In the genomic region with DNA sequence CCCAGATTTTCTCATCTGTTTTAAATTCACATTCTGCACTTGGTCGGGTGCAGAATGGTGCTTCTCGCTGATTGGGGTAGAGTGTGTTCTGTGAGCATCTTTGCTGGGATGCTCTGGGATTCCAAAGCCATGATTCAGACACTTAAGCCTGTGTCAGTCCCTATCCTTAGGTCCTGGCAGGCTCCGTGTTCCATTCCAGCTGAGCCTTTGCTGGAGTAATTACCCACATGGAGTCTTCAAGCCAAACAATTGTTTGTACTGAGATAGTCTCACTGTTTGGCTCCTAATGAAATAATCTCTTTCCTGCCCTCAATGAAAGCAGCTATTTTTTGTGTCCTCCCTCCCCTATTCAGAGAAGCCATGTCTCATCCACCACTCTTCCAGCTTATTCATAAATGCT, we compare ENCODE assay signal across 9 cellular contexts. TPM values are rescaled to one million over a fixed set of nuclear protein-coding genes. Genes with fewer than 3 reads are reported as not detected.
A peak's percentile ranks its signal among the peaks of the same experiment; 100 is the strongest.
DNase-seq lines count a peak whose midpoint lies in the region; ATAC-seq and TF ChIP-seq lines count a peak whose summit lies in the region.
"Had no signal": no experiment of that assay in that cellular context is flagged by ENCODE, and none has a peak within 500 bp of the region (broad histone marks: within the 10 kb centered on the region; RNA-seq: fewer than 3 reads in every experiment).

No MANE protein-coding gene starts in this region.

- no peaks in the 10 kb centered on the region for H3K27me3 ChIP-seq in prostate gland (replicated peaks; ENCODE audit: insufficient read depth)

- peak; percentile 33 for ATAC-seq in esophagus mucosa
- ATAC-seq in HG03097 (IDR thresholded peaks at IDR 0.05; ENCODE audit: low FRiP score, unreplicated experiment): no peak
- ATAC-seq in HG03457 (IDR thresholded peaks at IDR 0.05; ENCODE audit: unreplicated experiment): no peak

- peaks cover 92% of the 10 kb centered on the region for H3K79me2 ChIP-seq in OCI-LY7 (ENCODE audit: insufficient read depth, low read depth, low read length)

- H3K4me1 ChIP-seq in OCI-LY7 (ENCODE audit: insufficient read depth, low read length, poor library complexity, severe bottlenecking) (peaks cover 93% of the 10 kb centered on the region), prostate gland (replicated peaks) (no peaks in the 10 kb centered on the region)

- no peaks in the 10 kb centered on the region for H4K20me1 ChIP-seq in OCI-LY7 (ENCODE audit: insufficient read depth, low read length)

- peaks cover 23% of the 10 kb centered on the region; the same call in 1 of the 2 replicates for H3K36me3 ChIP-seq in OCI-LY7 (ENCODE audit: insufficient read depth, low read length)
- no peaks in the 10 kb centered on the region for H3K36me3 ChIP-seq in prostate gland

- H3K27ac ChIP-seq in OCI-LY7 (ENCODE audit: low read depth, low read length, poor library complexity, severe bottlenecking) (peak overlapping the region; percentile 68), prostate gland (no peak overlapping the region)

- 57% methylated on average over 3 of the region's 3 CpGs for WGBS in prostate gland

- BruUV-seq in OCI-LY7 (replicated peaks; lab: Mats Ljungman, UMichigan): no TSS peak

- TF ChIP-seq CTCF in OCI-LY7 (conservative IDR thresholded peaks at IDR 0.05; ENCODE audit: low read length) (no peak), prostate gland (IDR thresholded peaks at IDR 0.05) (no peak)

- intact Hi-C loops in OCI-LY7 (cut with micrococcal nuclease; ENCODE audit: unreplicated experiment) (no loop called here), prostate gland (cut with DNase I) (no loop called here)

- DNase-seq in GM03348 (ENCODE audit: low spot score) (peak; percentile 87), OCI-LY7 (ENCODE audit: low spot score) (no peak), putamen (ENCODE audit: low spot score) (peak; percentile 83), prostate gland (ENCODE audit: low spot score) (no peak)
- no peak for DNase-seq in stimulated activated CD4-positive, alpha-beta T cell treated with anti-CD3 and anti-CD28 coated beads, Interleukin-2, amount 100 ng/mL, for 24 hours
- DNase-seq: activated effector memory CD4-positive, alpha-beta T cell treated with Interleukin-2 at 50 U/mL for 16 hours had no signal

- H3K4me3 ChIP-seq in OCI-LY7 (ENCODE audit: low read depth, low read length, poor library complexity, severe bottlenecking) (peak overlapping the region; percentile 16), prostate gland (no peak overlapping the region)

- POLR2A ChIA-PET in OCI-LY7 (lab: Charles Lee): interaction anchor here (0.7 to 7.3 kb wide), 4 partner anchors 9 to 72 kb away, joined by 3 to 89 read pairs (median 4); partner anchors contain the start of gene ZFP69B

- no peak overlapping the region for H2AFZ ChIP-seq in OCI-LY7 (ENCODE audit: low read length)

- CTCF ChIA-PET in OCI-LY7 (lab: Charles Lee; ENCODE audit: unreplicated experiment): no interaction called here

- H3K4me2 ChIP-seq in OCI-LY7 (ENCODE audit: low read length): peak overlapping the region; percentile 57

- H3K9me2 ChIP-seq in OCI-LY7 (ENCODE audit: insufficient read depth, low read length): no peaks in the 10 kb centered on the region

- H3K9me3 ChIP-seq in OCI-LY7 (ENCODE audit: low read length): no peaks in the 10 kb centered on the region
- H3K9me3 ChIP-seq in prostate gland: no peaks in the 10 kb centered on the region

- TF ChIP-seq POLR2A in prostate gland (IDR thresholded peaks at IDR 0.05): no peak

RNA-seq across cellular contexts. Expression of gene SMAP2, which starts 18.7 kb away (rescaled TPM):
- 50.3 and 60.5 TPM in 2 replicates for total RNA-seq in OCI-LY7 (2014; rRNA removed; shearing (Covaris generic))
- total RNA-seq in OCI-LY7 (2022) (105 and 118 TPM in 2 replicates), esophagus mucosa (17.9 TPM), prostate gland (10 to 100 TPM; 22.0 to 39.6 TPM)

RNA-seq across cellular contexts. Expression of gene ZFP69B, which starts 58.1 kb away (rescaled TPM):
- 12.7 and 18.2 TPM in 2 replicates for total RNA-seq in OCI-LY7 (2014; rRNA removed; shearing (Covaris generic))
- 26.8 and 28.3 TPM in 2 replicates for total RNA-seq in OCI-LY7 (2022)
- total RNA-seq in esophagus mucosa: 1.6 TPM
- total RNA-seq in prostate gland: 1 to 10 TPM in 1 of 2 donors, under 1 TPM in 1; 0.46 to 2.9 TPM

Comparison
In these comparisons a context has a peak if more than half of its experiments do, and no peak if none do; other contexts are left out.
1. DNase-seq: peak in GM03348 (single experiment) and putamen (single experiment); none in OCI-LY7 (single experiment), prostate gland (single experiment) and stimulated activated CD4-positive, alpha-beta T cell treated with anti-CD3 and anti-CD28 coated beads, Interleukin-2, amount 100 ng/mL, for 24 hours (0 of 2).